Comparison of ENCODE assay signal across 8 cellular contexts in the genomic region with DNA sequence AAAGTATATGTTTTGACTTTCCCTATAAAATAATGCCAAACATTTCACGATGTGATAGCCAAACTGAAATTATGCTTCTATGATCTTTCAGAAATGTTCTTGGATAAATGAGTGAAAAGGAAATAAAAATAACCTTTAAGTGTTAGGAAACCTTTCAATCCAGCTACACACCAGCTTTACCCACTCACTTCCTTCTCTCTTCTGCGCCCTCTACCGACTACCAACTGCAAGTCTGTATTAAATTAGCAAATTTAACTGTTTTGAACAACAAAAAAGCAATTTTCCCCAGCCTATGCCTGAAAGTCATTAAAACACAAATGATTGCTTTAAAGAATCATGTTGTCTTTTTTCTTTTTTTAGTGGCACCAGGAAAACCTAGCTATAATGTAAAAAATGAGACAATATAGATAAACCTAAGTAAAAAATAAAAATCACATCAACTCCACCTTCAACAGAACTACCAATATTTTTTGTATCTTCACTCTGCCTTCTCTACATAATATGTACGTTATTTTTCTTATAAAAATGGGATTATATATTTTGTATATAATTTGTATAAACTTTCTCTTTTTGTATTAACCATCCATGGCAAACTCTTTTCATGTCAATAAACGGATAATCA. TPM values are rescaled to one million over a fixed set of nuclear protein-coding genes. Genes with fewer than 3 reads are reported as not detected.
DNase-seq lines count a peak whose midpoint lies in the region; ATAC-seq, FAIRE-seq and TF ChIP-seq lines count a peak whose summit lies in the region.

No MANE protein-coding gene starts in this region.

- H3K4me3 ChIP-seq in adrenal gland = no peak overlapping the region
- H3K4me3 ChIP-seq in kidney (ENCODE audit: low read length in 2 of 2) = no peak overlapping the region
- no peak overlapping the region for H3K4me3 ChIP-seq in upper lobe of left lung

- FAIRE-seq in GM18507 (lab: Jason Lieb, UNC) (peak; percentile 79), kidney (lab: Jason Lieb, UNC) (peak; percentile 71)

- no peak for TF ChIP-seq EP300 in upper lobe of left lung (IDR thresholded peaks at IDR 0.05)

- ATAC-seq in upper lobe of left lung (ENCODE audit: low FRiP score in 2 of 2) = no peak
- ATAC-seq in GM19463 (IDR thresholded peaks at IDR 0.05; ENCODE audit: unreplicated experiment) = no peak

- H3K9ac ChIP-seq in kidney (ENCODE audit: low read length in 2 of 2) = no peak overlapping the region

- H3K27me3 ChIP-seq in adrenal gland = no peaks in the 10 kb centered on the region
- no peaks in the 10 kb centered on the region for H3K27me3 ChIP-seq in upper lobe of left lung

- TF ChIP-seq CTCF in adrenal gland (IDR thresholded peaks at IDR 0.05) (peak; percentile 43 to 73 (median 66)), kidney (IDR thresholded peaks at IDR 0.05; ENCODE audit: borderline replicate concordance, extremely low read depth, insufficient read depth) (peak; percentile 46), upper lobe of left lung (IDR thresholded peaks at IDR 0.05) (peak; percentile 33 to 69 (median 49))

- in situ Hi-C loops in ACHN (cut with HindIII; ENCODE audit: low pct_ligation_motif_present, low pct_unique_long_range_greater_than_20kb, low sequenced_read_pairs) = no loop called here

- DNase-seq in ACHN (peak; percentile 66), GM18507 (ENCODE audit: extremely low spot score, insufficient read length, low read depth) (peak; percentile 15), NCI-H82 treated with DMSO at 0.1 percent for 48 hours (lab: John Stamatoyannopoulos, UW; ENCODE audit: unreplicated experiment) (peak; percentile 5), adrenal gland (peak; percentile 45 to 76 (median 56)), kidney (no peak), upper lobe of left lung (no peak), T-helper 9 cell (no peak)

- 28 to 32% (median 30%) methylated on average over 5 of the region's 5 CpGs for WGBS in adrenal gland, 4 donors
- 36 to 38% methylated on average over 5 of the region's 5 CpGs for WGBS in upper lobe of left lung, 2 donors

- H3K4me1 ChIP-seq in adrenal gland (replicated peaks in 1 of 2) (peaks cover 0 to 21% of the 10 kb centered on the region in 2 donors), kidney (ENCODE audit: control insufficient read depth in 1 of 2, insufficient read depth in 1 of 2, low read depth in 1 of 2, low read length in 2 of 2) (peaks cover 10 to 14% of the 10 kb centered on the region in 2 donors), upper lobe of left lung (peaks cover 11 to 21% (median 13%) of the 10 kb centered on the region in 4 donors)

- H3K36me3 ChIP-seq in adrenal gland (replicated peaks in 1 of 2) (no peaks in the 10 kb centered on the region), kidney (ENCODE audit: control insufficient read depth in 1 of 2, insufficient read depth in 2 of 2, low read length in 2 of 2) (no peaks in the 10 kb centered on the region), upper lobe of left lung (no peaks in the 10 kb centered on the region)

- intact Hi-C loops in adrenal gland (cut with DNase I) = no loop called here
- intact Hi-C loops in kidney (cut with DNase I) = no loop called here

- H3K27ac ChIP-seq in adrenal gland (no peak overlapping the region), kidney (ENCODE audit: low read depth in 2 of 2, low read length in 2 of 2) (no peak overlapping the region), upper lobe of left lung (peak overlapping the region in 3 of 4 donors; percentile 22 to 91 (median 50))

- no peaks in the 10 kb centered on the region for H3K9me3 ChIP-seq in adrenal gland (replicated peaks in 1 of 3)
- no peaks in the 10 kb centered on the region for H3K9me3 ChIP-seq in kidney (ENCODE audit: control insufficient read depth in 1 of 2, low read length in 2 of 2)
- H3K9me3 ChIP-seq in upper lobe of left lung = no peaks in the 10 kb centered on the region

- TF ChIP-seq POLR2A in adrenal gland (IDR thresholded peaks at IDR 0.05) (no peak), upper lobe of left lung (IDR thresholded peaks at IDR 0.05) (no peak)

RNA-seq across cellular contexts. Expression of a gene that starts 13.2 kb away (rescaled TPM):
- total RNA-seq in adrenal gland = 10 to 100 TPM in 1 of 8 donors, 1 to 10 TPM in 7; 1.3 to 11.5 (median 2.7) TPM
- polyA plus RNA-seq in adrenal gland = 1 to 10 TPM; 2.5 to 4.9 (median 2.6) TPM
- 7.2 TPM for total RNA-seq in kidney
- polyA plus RNA-seq in kidney (ENCODE audit: insufficient read depth, low read depth, low replicate concordance) = 0.67 TPM
- 100 to 1,000 TPM in 5 of 6 donors, 10 to 100 TPM in 1; 89.1 to 195 (median 142) TPM for total RNA-seq in upper lobe of left lung

RNA-seq across cellular contexts. Expression of a gene that starts 15.0 kb away (rescaled TPM):
- total RNA-seq in adrenal gland = 10 to 100 TPM; 11.1 to 18.0 (median 13.1) TPM
- 10 to 100 TPM in 1 of 3 donors, 1 to 10 TPM in 2; 7.2 to 17.0 (median 9.2) TPM for polyA plus RNA-seq in adrenal gland
- 18.7 TPM for total RNA-seq in kidney
- polyA plus RNA-seq in kidney (ENCODE audit: insufficient read depth, low read depth, low replicate concordance) = 39.2 TPM
- total RNA-seq in upper lobe of left lung = 10 to 100 TPM; 13.6 to 28.3 (median 21.9) TPM

Comparison
In these comparisons a context has a peak if more than half of its experiments do, and no peak if none do; other contexts are left out.
1. DNase-seq: peak in ACHN (single experiment), GM18507 (single experiment), NCI-H82 treated with DMSO at 0.1 percent for 48 hours (single experiment) and adrenal gland (7 of 7); none in kidney (single experiment), upper lobe of left lung (0 of 2) and T-helper 9 cell (single experiment).
2. H3K27ac ChIP-seq: peak in upper lobe of left lung (3 of 4); none in adrenal gland (0 of 5) and kidney (0 of 2).
3. RNA of a gene that starts 13.2 kb away (total RNA-seq): 89.1 to 195 TPM in upper lobe of left lung; 7.2 TPM in kidney (single experiment) and 1.3 to 11.5 TPM in adrenal gland; every median in the first group is over 4 times any median in the second.
4. Peak in every context shown above with its lines, with median percentiles within 50 percentile points of each other: CTCF ChIP-seq.